Comparison of ENCODE assay signal across 16 cellular contexts in genomic region chr3:188316021-188316722, GRCh38.
DNase-seq lines count a peak whose midpoint lies in the region; TF ChIP-seq lines count a peak whose summit lies in the region.
"Had no signal": no experiment of that assay in that cellular context is flagged by ENCODE, and none has a peak within 500 bp of the region (broad histone marks: within the 10 kb centered on the region; RNA-seq: fewer than 3 reads in every experiment).

No MANE protein-coding gene starts in this region.

- H3K9me3 Mint-ChIP-seq in H9, result no peaks in the 10 kb centered on the region
- H3K9me3 Mint-ChIP-seq: dendritic cell treated with granulocyte-macrophage colony-stimulating factor and Interleukin-4, amounts not matched to agents 40 ng/mL and 50 ng/mL, for 4 days; T-cell had no signal

- H3K4me3 ChIP-seq in sigmoid colon (no peak overlapping the region), thyroid gland (replicated peaks in 1 of 3) (no peak overlapping the region)

- H3T11ph ChIP-seq in H9 (ENCODE audit: low read length), result no peak overlapping the region

- no peak overlapping the region for H2BK120ac ChIP-seq in H9 (ENCODE audit: low read depth, low read length, poor library complexity, severe bottlenecking)

- no peak overlapping the region for H4K5ac ChIP-seq in H9 (ENCODE audit: insufficient read length, low read depth, low read length)

- TF ChIP-seq EP300 in sigmoid colon (IDR thresholded peaks at IDR 0.05), result no peak

- peak overlapping the region; percentile 62 to 79 (median 65); a peak in 4 of 7 replicates for H3K27ac Mint-ChIP-seq in H9
- H3K27ac Mint-ChIP-seq: CD4-positive, alpha-beta T cell; dendritic cell treated with granulocyte-macrophage colony-stimulating factor and Interleukin-4, amounts not matched to agents 40 ng/mL and 50 ng/mL, for 4 days; T-cell had no signal

- no peaks in the 10 kb centered on the region for H3K4me1 ChIP-seq in H9 (ENCODE audit: insufficient read depth, low read length)
- peaks cover 0 to 47% (median 40%) of the 10 kb centered on the region in 4 donors for H3K4me1 ChIP-seq in sigmoid colon
- H3K4me1 ChIP-seq in thyroid gland, result peaks cover 0 to 6% of the 10 kb centered on the region in 2 donors

- TF ChIP-seq CTCF in H9 (conservative IDR thresholded peaks at IDR 0.05) (no peak), sigmoid colon (IDR thresholded peaks at IDR 0.05) (no peak), thyroid gland (IDR thresholded peaks at IDR 0.05) (no peak)

- no peaks in the 10 kb centered on the region for H3K79me2 ChIP-seq in H9 (ENCODE audit: insufficient read depth, low read length)

- TF ChIP-seq POLR2A in sigmoid colon (IDR thresholded peaks at IDR 0.05) (no peak), thyroid gland (IDR thresholded peaks at IDR 0.05) (no peak)

- no peak overlapping the region for H3K4me2 ChIP-seq in H9 (ENCODE audit: insufficient read depth, insufficient read length, low read length)

- H3K9me3 ChIP-seq in H9 (ENCODE audit: control insufficient read depth, low read depth, low read length) (no peaks in the 10 kb centered on the region), sigmoid colon (no peaks in the 10 kb centered on the region), thyroid gland (no peaks in the 10 kb centered on the region)

- peaks cover 0 to 4% (median 0%) of the 10 kb centered on the region in 3 experiments; a peak in 1 of 7 replicates for H3K36me3 Mint-ChIP-seq in H9 (ENCODE audit: insufficient read depth in 1 of 3, low read depth in 3 of 3)

- H3K4me3 Mint-ChIP-seq in H9, result no peak overlapping the region
- H3K4me3 Mint-ChIP-seq: CD4-positive, alpha-beta T cell; dendritic cell treated with granulocyte-macrophage colony-stimulating factor and Interleukin-4, amounts not matched to agents 40 ng/mL and 50 ng/mL, for 4 days; T-cell had no signal

- no peak overlapping the region for H2BK5ac ChIP-seq in H9 (ENCODE audit: insufficient read length, low read length)

- no peak overlapping the region for H3K18ac ChIP-seq in H9 (ENCODE audit: insufficient read length, low read depth, low read length)

- no peak overlapping the region for H2BK15ac ChIP-seq in H9 (ENCODE audit: low read depth, low read length)

- H3K56ac ChIP-seq in H9 (ENCODE audit: insufficient read length, low read depth, low read length), result no peak overlapping the region

- no peak overlapping the region for H2BK20ac ChIP-seq in H9 (ENCODE audit: low read depth, low read length, poor library complexity, severe bottlenecking)

- no peaks in the 10 kb centered on the region for H3K79me1 ChIP-seq in H9 (ENCODE audit: insufficient read depth, low read depth, low read length, poor library complexity, severe bottlenecking)

- no peak overlapping the region for H3K14ac ChIP-seq in H9 (ENCODE audit: insufficient read depth, low read length)

- no peak overlapping the region for H2AFZ ChIP-seq in H9 (ENCODE audit: low read length)

- no peaks in the 10 kb centered on the region for H3K4me1 Mint-ChIP-seq in H9

- H4K8ac ChIP-seq in H9 (replicated peaks; ENCODE audit: insufficient read length, low read depth, low read length), result no peak overlapping the region

- H3K27me3 ChIP-seq in H9 (ENCODE audit: insufficient read depth, low read length) (no peaks in the 10 kb centered on the region), sigmoid colon (no peaks in the 10 kb centered on the region), thyroid gland (no peaks in the 10 kb centered on the region)

- WGBS in H9 (ENCODE audit: extremely low coverage, insufficient read length, low lambda C conversion rate), result no CpG with 5 or more reads among the region's 6 CpGs
- WGBS in sigmoid colon, 2 donors, result 91 to 92% methylated on average over 6 of the region's 6 CpGs
- WGBS in thyroid gland, 2 donors, result 91 to 93% methylated on average over 6 of the region's 6 CpGs

- H3K27me3 Mint-ChIP-seq in H9 (ENCODE audit: low read depth), result no peaks in the 10 kb centered on the region
- H3K27me3 Mint-ChIP-seq: CD4-positive, alpha-beta T cell; dendritic cell treated with granulocyte-macrophage colony-stimulating factor and Interleukin-4, amounts not matched to agents 40 ng/mL and 50 ng/mL, for 4 days; T-cell had no signal

- H4K91ac ChIP-seq in H9 (ENCODE audit: insufficient read length, low read depth, low read length), result no peak overlapping the region

- no peak overlapping the region for H3K23ac ChIP-seq in H9 (ENCODE audit: insufficient read length, low read depth, low read length)

- H3K27ac ChIP-seq in H9 (ENCODE audit: insufficient read length, low read depth, low read length) (no peak overlapping the region), sigmoid colon (peak overlapping the region in 3 of 4 donors; percentile 27 to 59 (median 45)), thyroid gland (no peak overlapping the region)

- H2BK12ac ChIP-seq in H9 (ENCODE audit: insufficient read length, low read depth, low read length), result no peak overlapping the region

- H3K23me2 ChIP-seq in H9 (ENCODE audit: insufficient read length, low read depth, low read length, poor library complexity, severe bottlenecking), result no peaks in the 10 kb centered on the region

- no peak overlapping the region for H2AK5ac ChIP-seq in H9 (ENCODE audit: insufficient read length, low read length)

- intact Hi-C loops in sigmoid colon (cut with DNase I) (no loop called here), thyroid gland (cut with DNase I) (no loop called here)

- H3K36me3 ChIP-seq in sigmoid colon, result peaks cover 0 to 6% (median 0%) of the 10 kb centered on the region in 4 donors
- H3K36me3 ChIP-seq in thyroid gland, result no peaks in the 10 kb centered on the region

- no peak overlapping the region for H3K4ac ChIP-seq in H9 (ENCODE audit: low read depth, low read length)

- no peaks in the 10 kb centered on the region for H4K20me1 ChIP-seq in H9 (ENCODE audit: control insufficient read depth, insufficient read depth, insufficient read length)

- H3K9ac ChIP-seq in H9 (ENCODE audit: extremely low read depth, insufficient read length, low read length), result no peak overlapping the region

- no peak for DNase-seq in H9
- DNase-seq in NOMO-1 treated with DMSO at 0.1 percent for 48 hours (lab: John Stamatoyannopoulos, UW; ENCODE audit: unreplicated experiment), result peak; percentile 82
- DNase-seq in fibroblast of gingiva (ENCODE audit: low read depth), result peak; percentile 50
- no peak for DNase-seq in sigmoid colon
- DNase-seq in thyroid gland, result no peak
- no peak for DNase-seq in occipital lobe (lab: John Stamatoyannopoulos, UW)
- DNase-seq in NK-92 treated with Interleukin-12 subunit alpha and Interleukin-12 subunit beta, amount 100 ng/mL, for 24 hours (lab: John Stamatoyannopoulos, UW), result no peak
- DNase-seq: activated CD4-positive, alpha-beta T cell treated with anti-CD3 and anti-CD28 coated beads for 4 hours; CD4-positive, alpha-beta T cell; DND-41; NCI-H1092; NCI-H226; posterior cingulate gyrus; stimulated activated CD4-positive, alpha-beta T cell treated with anti-CD3 and anti-CD28 coated beads, Interleukin-1b, Interleukin-23, amount 100 ng/mL, for 48 hours; T-cell had no signal

Comparison
In these comparisons a context has a peak if more than half of its experiments do, and no peak if none do; other contexts are left out.
1. DNase-seq: peak in NOMO-1 treated with DMSO at 0.1 percent for 48 hours (single experiment) and fibroblast of gingiva (single experiment); none in H9 (single experiment), sigmoid colon (single experiment), thyroid gland (0 of 2), occipital lobe (single experiment) and NK-92 treated with Interleukin-12 subunit alpha and Interleukin-12 subunit beta, amount 100 ng/mL, for 24 hours (single experiment).
2. H3K27ac ChIP-seq: peak in sigmoid colon (3 of 4); none in H9 (single experiment) and thyroid gland (0 of 3).